Comparison of ENCODE assay signal across 5 cellular contexts in genomic region chr11:60678231-60678630, GRCh38. TPM values are rescaled to one million over a fixed set of nuclear protein-coding genes. Genes with fewer than 3 reads are reported as not detected.
"Had no signal": no experiment of that assay in that cellular context is flagged by ENCODE, and none has a peak within 500 bp of the region (broad histone marks: within the 10 kb centered on the region; RNA-seq: fewer than 3 reads in every experiment).

No MANE protein-coding gene starts in this region.

RNA-seq across cellular contexts. Expression of gene MS4A8, which starts 21.2 kb away (rescaled TPM):
- total RNA-seq: HepG2, HT-29, HT1080, IMR-90 had no signal
- polyA plus RNA-seq: HepG2, IgD-negative memory B cell, IMR-90 had no signal

RNA-seq across cellular contexts. Expression of gene MS4A18, which starts 46.3 kb away (rescaled TPM):
- total RNA-seq: HepG2, HT-29, HT1080, IMR-90 had no signal
- polyA plus RNA-seq: HepG2, IgD-negative memory B cell, IMR-90 had no signal
